ENCODE assay signal across 8 cellular contexts in genomic region chr2:219252084-219252483, GRCh38. TPM values are rescaled to one million over a fixed set of nuclear protein-coding genes. Genes with fewer than 3 reads are reported as not detected.
DNase-seq lines count a peak whose midpoint lies in the region; ATAC-seq lines count a peak whose summit lies in the region.

No MANE protein-coding gene starts in this region.

- peak overlapping the region; percentile 89 for H2AK5ac ChIP-seq in mesenchymal stem cell (ENCODE audit: low read length, severe bottlenecking)

- peak overlapping the region in 1 of 2 experiments; percentile 26 for H3K4ac ChIP-seq in mesenchymal stem cell (ENCODE audit: low read depth in 1 of 2, low read length in 2 of 2)

- H3K4me3 Mint-ChIP-seq in stimulated activated naive CD8-positive, alpha-beta T cell treated with anti-CD3 and anti-CD28 coated beads, Interleukin-15, Interleukin-2, amounts not matched to agents 100 ng/mL and 50 ng/mL, for 24 hours = peak overlapping the region; percentile 87
- H3K4me3 Mint-ChIP-seq in activated naive CD4-positive, alpha-beta T cell treated with anti-CD3 and anti-CD28 coated beads, Interleukin-2, amount 10 ng/mL, durations not matched to agents 7 days and 5 days = peak overlapping the region; percentile 92

- no peak overlapping the region for H2BK5ac ChIP-seq in mesenchymal stem cell (ENCODE audit: low read depth, low read length, poor library complexity, severe bottlenecking)

- DNase-seq in stimulated activated naive CD8-positive, alpha-beta T cell treated with anti-CD3 and anti-CD28 coated beads, Interleukin-15, Interleukin-2, amounts not matched to agents 100 U/mL and 50 U/mL, for 24 hours = no peak
- peak; percentile 42 for DNase-seq in activated naive CD4-positive, alpha-beta T cell treated with anti-CD3 and anti-CD28 coated beads, Interleukin-2, amount 10 ng/mL, durations not matched to agents 7 days and 5 days
- no peak for DNase-seq in mesenchymal stem cell
- DNase-seq in DMS153 (lab: John Stamatoyannopoulos, UW) = no peak

- H3K23ac ChIP-seq in mesenchymal stem cell (ENCODE audit: low read length in 2 of 2) = no peak overlapping the region

- peaks cover 0 to 16% of the 10 kb centered on the region in 2 experiments for H3K27me3 ChIP-seq in mesenchymal stem cell (ENCODE audit: control insufficient read depth in 1 of 2, insufficient read depth in 1 of 2, low read length in 2 of 2)

- peaks cover 8% of the 10 kb centered on the region for H3K79me1 ChIP-seq in mesenchymal stem cell (replicated peaks; ENCODE audit: low read length, poor library complexity, severe bottlenecking)

- H3K9ac ChIP-seq in mesenchymal stem cell (ENCODE audit: low read length) = no peak overlapping the region

- no peaks in the 10 kb centered on the region for H3K9me3 Mint-ChIP-seq in stimulated activated naive CD8-positive, alpha-beta T cell treated with anti-CD3 and anti-CD28 coated beads, Interleukin-15, Interleukin-2, amounts not matched to agents 100 ng/mL and 50 ng/mL, for 24 hours
- H3K9me3 Mint-ChIP-seq in activated naive CD4-positive, alpha-beta T cell treated with anti-CD3 and anti-CD28 coated beads, Interleukin-2, amount 10 ng/mL, durations not matched to agents 7 days and 5 days = no peaks in the 10 kb centered on the region

- no peak overlapping the region for H4K91ac ChIP-seq in mesenchymal stem cell (ENCODE audit: low read length)

- H3K4me3 ChIP-seq in mesenchymal stem cell (ENCODE audit: insufficient read depth in 1 of 2, low read depth in 1 of 2, low read length in 2 of 2) = peak overlapping the region in 1 of 2 experiments; percentile 85

- H3K4me2 ChIP-seq in mesenchymal stem cell (ENCODE audit: low read length, poor library complexity, severe bottlenecking) = peak overlapping the region; percentile 100

- CTCF ChIA-PET in activated naive CD4-positive, alpha-beta T cell treated with anti-CD3 and anti-CD28 coated beads, Interleukin-2, amount 10 ng/mL, durations not matched to agents 7 days and 5 days (lab: Charles Lee) = interaction anchor here (0.8 to 5.5 kb wide), 8 partner anchors 13 to 92 kb away, joined by 3 to 49 read pairs (median 5); partner anchors contain the start of genes ABCB6, ANKZF1 and ATG9A

- H3K27me3 Mint-ChIP-seq in stimulated activated naive CD8-positive, alpha-beta T cell treated with anti-CD3 and anti-CD28 coated beads, Interleukin-15, Interleukin-2, amounts not matched to agents 100 ng/mL and 50 ng/mL, for 24 hours = no peaks in the 10 kb centered on the region
- H3K27me3 Mint-ChIP-seq in activated naive CD4-positive, alpha-beta T cell treated with anti-CD3 and anti-CD28 coated beads, Interleukin-2, amount 10 ng/mL, durations not matched to agents 7 days and 5 days = no peaks in the 10 kb centered on the region

- peaks cover 73% of the 10 kb centered on the region for H3K4me1 Mint-ChIP-seq in stimulated activated naive CD8-positive, alpha-beta T cell treated with anti-CD3 and anti-CD28 coated beads, Interleukin-15, Interleukin-2, amounts not matched to agents 100 ng/mL and 50 ng/mL, for 24 hours (ENCODE audit: low read depth)
- peaks cover 72% of the 10 kb centered on the region for H3K4me1 Mint-ChIP-seq in activated naive CD4-positive, alpha-beta T cell treated with anti-CD3 and anti-CD28 coated beads, Interleukin-2, amount 10 ng/mL, durations not matched to agents 7 days and 5 days

- no peak overlapping the region for H2BK15ac ChIP-seq in mesenchymal stem cell (ENCODE audit: low read depth, poor library complexity, severe bottlenecking)

- peaks cover 65% of the 10 kb centered on the region for H3K4me1 ChIP-seq in mesenchymal stem cell (ENCODE audit: control insufficient read depth, insufficient read depth, low read depth, low read length)

- H3K14ac ChIP-seq in mesenchymal stem cell (ENCODE audit: low read length in 2 of 2) = no peak overlapping the region

- H4K8ac ChIP-seq in mesenchymal stem cell (ENCODE audit: low read length) = no peak overlapping the region

- no peak overlapping the region for H2BK120ac ChIP-seq in mesenchymal stem cell (ENCODE audit: low read depth, low read length)

- peak overlapping the region; percentile 91 for H3K27ac Mint-ChIP-seq in stimulated activated naive CD8-positive, alpha-beta T cell treated with anti-CD3 and anti-CD28 coated beads, Interleukin-15, Interleukin-2, amounts not matched to agents 100 ng/mL and 50 ng/mL, for 24 hours
- H3K27ac Mint-ChIP-seq in activated naive CD4-positive, alpha-beta T cell treated with anti-CD3 and anti-CD28 coated beads, Interleukin-2, amount 10 ng/mL, durations not matched to agents 7 days and 5 days = peak overlapping the region; percentile 95

- no peak overlapping the region for H3K18ac ChIP-seq in mesenchymal stem cell (ENCODE audit: low read depth in 1 of 2, low read length in 2 of 2)

- H2AFZ ChIP-seq in mesenchymal stem cell (ENCODE audit: low read depth, low read length) = no peak overlapping the region

- ATAC-seq in stimulated activated naive CD8-positive, alpha-beta T cell treated with anti-CD3 and anti-CD28 coated beads, Interleukin-15, Interleukin-2, amounts not matched to agents 100 U/mL and 50 U/mL, for 24 hours = no peak
- ATAC-seq in GM18502 (IDR thresholded peaks at IDR 0.05; ENCODE audit: poor library complexity, unreplicated experiment) (no peak), GM18511 (IDR thresholded peaks at IDR 0.05; ENCODE audit: unreplicated experiment) (no peak), GM19452 (IDR thresholded peaks at IDR 0.05; ENCODE audit: unreplicated experiment) (no peak)

- 89% methylated on average over 1 of the region's 5 CpGs for WGBS in mesenchymal stem cell

- H3K9me3 ChIP-seq in mesenchymal stem cell (ENCODE audit: control insufficient read depth, low read length) = no peaks in the 10 kb centered on the region

- peaks cover 47% of the 10 kb centered on the region for H3K36me3 Mint-ChIP-seq in stimulated activated naive CD8-positive, alpha-beta T cell treated with anti-CD3 and anti-CD28 coated beads, Interleukin-15, Interleukin-2, amounts not matched to agents 100 ng/mL and 50 ng/mL, for 24 hours (ENCODE audit: low read depth)
- peaks cover 58% of the 10 kb centered on the region for H3K36me3 Mint-ChIP-seq in activated naive CD4-positive, alpha-beta T cell treated with anti-CD3 and anti-CD28 coated beads, Interleukin-2, amount 10 ng/mL, durations not matched to agents 7 days and 5 days

- peak overlapping the region; percentile 99 for H3K27ac ChIP-seq in mesenchymal stem cell (ENCODE audit: low read length, poor library complexity, severe bottlenecking)

- peak overlapping the region in 1 of 2 experiments; percentile 51 for H2BK12ac ChIP-seq in mesenchymal stem cell (ENCODE audit: low read length in 2 of 2)

- peaks cover 27 to 28% of the 10 kb centered on the region in 2 experiments for H3K36me3 ChIP-seq in mesenchymal stem cell (ENCODE audit: control insufficient read depth in 1 of 2, insufficient read depth in 2 of 2, low read depth in 1 of 2, low read length in 2 of 2)

RNA-seq across cellular contexts. Expression of gene TUBA4B, which starts 1.0 kb away (rescaled TPM):
- polyA plus RNA-seq in mesenchymal stem cell (2013, experiment 1 of 2) = not detected
- not detected for polyA plus RNA-seq in mesenchymal stem cell (2013, experiment 2 of 2)

RNA-seq across cellular contexts. Expression of gene TUBA4A, which starts 1.6 kb away (rescaled TPM):
- 11.2 TPM for polyA plus RNA-seq in mesenchymal stem cell (2013, experiment 1 of 2)
- polyA plus RNA-seq in mesenchymal stem cell (2013, experiment 2 of 2) = 9.3 TPM

RNA-seq across cellular contexts. Expression of gene STK16, which starts 6.8 kb away (rescaled TPM):
- polyA plus RNA-seq in mesenchymal stem cell (2013, experiment 1 of 2) = 17.1 TPM
- 15.8 TPM for polyA plus RNA-seq in mesenchymal stem cell (2013, experiment 2 of 2)

RNA-seq across cellular contexts. Expression of gene GLB1L, which starts 6.8 kb away (rescaled TPM):
- 5.2 TPM for polyA plus RNA-seq in mesenchymal stem cell (2013, experiment 1 of 2)
- 5.2 TPM for polyA plus RNA-seq in mesenchymal stem cell (2013, experiment 2 of 2)

RNA-seq across cellular contexts. Expression of gene ANKZF1, which starts 22.5 kb away (rescaled TPM):
- 15.6 TPM for polyA plus RNA-seq in mesenchymal stem cell (2013, experiment 1 of 2)
- polyA plus RNA-seq in mesenchymal stem cell (2013, experiment 2 of 2) = 14.5 TPM
